ENCODE assay signal across 9 cellular contexts in genomic region chr7:130988443-130988842, GRCh38.
DNase-seq lines count a peak whose midpoint lies in the region; ATAC-seq and TF ChIP-seq lines count a peak whose summit lies in the region.
"Had no signal": no experiment of that assay in that cellular context is flagged by ENCODE, and none has a peak within 500 bp of the region (broad histone marks: within the 10 kb centered on the region; RNA-seq: fewer than 3 reads in every experiment).

No MANE protein-coding gene starts in this region.

- peak overlapping the region; percentile 6 to 74 (median 68) for H3K4me3 Mint-ChIP-seq in CD4-positive, alpha-beta memory T cell
- H3K4me3 Mint-ChIP-seq in natural killer cell: peak overlapping the region; percentile 10

- BruUV-seq in mammary epithelial cell (replicated peaks; lab: Mats Ljungman, UMichigan): no TSS peak

- H3K4me2 ChIP-seq in mammary epithelial cell (ENCODE audit: insufficient read depth, low read depth, low read length): no peak overlapping the region

- H3K9ac ChIP-seq in mammary epithelial cell (ENCODE audit: insufficient read depth, low read length): no peak overlapping the region

- H3K36me3 Mint-ChIP-seq in CD4-positive, alpha-beta memory T cell: peaks cover 19 to 58% of the 10 kb centered on the region in 2 donors
- no peaks in the 10 kb centered on the region for H3K36me3 Mint-ChIP-seq in natural killer cell

- no peaks in the 10 kb centered on the region for H4K20me1 ChIP-seq in mammary epithelial cell (ENCODE audit: insufficient read depth, low read length)

- peaks cover 44% of the 10 kb centered on the region for H3K79me2 ChIP-seq in mammary epithelial cell (ENCODE audit: insufficient read depth, low read length)

- no peaks in the 10 kb centered on the region for H3K27me3 Mint-ChIP-seq in CD4-positive, alpha-beta memory T cell
- no peaks in the 10 kb centered on the region for H3K27me3 Mint-ChIP-seq in natural killer cell (ENCODE audit: low read depth in 2 of 2)

- dilution Hi-C loops in mammary epithelial cell (cut with HindIII; ENCODE audit: low sequenced_read_pairs): no loop called here

- peaks cover 0 to 3% (median 0%) of the 10 kb centered on the region in 8 donors for H3K9me3 Mint-ChIP-seq in CD4-positive, alpha-beta memory T cell
- no peaks in the 10 kb centered on the region for H3K9me3 Mint-ChIP-seq in natural killer cell

- POLR2A ChIA-PET in CD4-positive, alpha-beta memory T cell (lab: Charles Lee; ENCODE audit: partially characterized antibody): interaction anchor here (0.8 to 2.4 kb wide), 12 partner anchors 8 to 116 kb away, joined by 3 to 8 read pairs (median 4); no protein-coding TSS in a partner anchor

- WGBS in mammary epithelial cell (ENCODE audit: low coverage, missing lambda C conversion rate): 59% methylated on average over 5 of the region's 5 CpGs

- no peaks in the 10 kb centered on the region for H3K9me3 ChIP-seq in CD4-positive, alpha-beta memory T cell (ENCODE audit: control insufficient read depth in 1 of 2, low read length in 2 of 2)
- H3K9me3 ChIP-seq in mammary epithelial cell (replicated peaks; ENCODE audit: insufficient read depth, low read length): no peaks in the 10 kb centered on the region

- H3K27ac ChIP-seq in CD4-positive, alpha-beta memory T cell (ENCODE audit: low read depth, low read length): peak overlapping the region; percentile 73
- H3K27ac ChIP-seq in mammary epithelial cell (ENCODE audit: insufficient read depth, low read depth, low read length): peak overlapping the region; percentile 80

- ATAC-seq in natural killer cell (peak in 2 of 3 donors; percentile 12 to 17), HG03354 (IDR thresholded peaks at IDR 0.05; ENCODE audit: poor library complexity, severe bottlenecking, unreplicated experiment) (no peak), GM19035 (IDR thresholded peaks at IDR 0.05; ENCODE audit: unreplicated experiment) (no peak)

- intact Hi-C loops in CD4-positive, alpha-beta memory T cell (cut with micrococcal nuclease): loop anchor here (5.0 kb wide), 1 partner anchor 36 kb away; no protein-coding TSS in a partner anchor
- intact Hi-C loops in mammary epithelial cell (cut with micrococcal nuclease) (no loop called here), natural killer cell (cut with micrococcal nuclease) (no loop called here)

- H3K4me1 ChIP-seq in CD4-positive, alpha-beta memory T cell (ENCODE audit: insufficient read depth, low read length): peaks cover 97% of the 10 kb centered on the region
- H3K4me1 ChIP-seq in mammary epithelial cell (ENCODE audit: insufficient read depth, low read length): peaks cover 21% of the 10 kb centered on the region

- CTCF ChIA-PET in CD4-positive, alpha-beta memory T cell (lab: Charles Lee; ENCODE audit: partially characterized antibody): interaction anchor here (0.6 to 3.2 kb wide), 11 partner anchors 10 to 315 kb away, joined by 3 to 13 read pairs (median 6); no protein-coding TSS in a partner anchor
- CTCF ChIA-PET in mammary epithelial cell (lab: Charles Lee; ENCODE audit: low non-redundant PET): no interaction called here

- TF ChIP-seq CTCF in mammary epithelial cell (conservative IDR thresholded peaks at IDR 0.05 in 1 of 2, IDR thresholded peaks at IDR 0.05 in 1 of 2; ENCODE audit: extremely low read depth in 1 of 2, insufficient read depth in 1 of 2, low read depth in 1 of 2, low read length in 2 of 2): no peak
- TF ChIP-seq CTCF in natural killer cell (IDR thresholded peaks at IDR 0.05): no peak

- H3K27ac Mint-ChIP-seq in CD4-positive, alpha-beta memory T cell: peak overlapping the region in 6 of 7 donors; percentile 95 to 99 (median 96)
- peak overlapping the region in 1 of 2 donors; percentile 96 for H3K27ac Mint-ChIP-seq in natural killer cell

- no peak overlapping the region for H2AFZ ChIP-seq in mammary epithelial cell (ENCODE audit: low read depth, low read length)

- H3K27me3 ChIP-seq in CD4-positive, alpha-beta memory T cell (ENCODE audit: insufficient read depth, low read length): no peaks in the 10 kb centered on the region
- H3K27me3 ChIP-seq in mammary epithelial cell (ENCODE audit: insufficient read depth, low read length): no peaks in the 10 kb centered on the region

- peak; percentile 54 to 80 (median 77) for DNase-seq in CD4-positive, alpha-beta memory T cell
- peak; percentile 63 for DNase-seq in LHCN-M2 (ENCODE audit: low read depth)
- DNase-seq in mammary epithelial cell: no peak
- DNase-seq in natural killer cell: no peak
- DNase-seq in superior temporal gyrus (ENCODE audit: extremely low spot score): no peak
- DNase-seq in Kasumi-1 (lab: John Stamatoyannopoulos, UW): no peak
- DNase-seq: NCI-H2107 had no signal

- in situ Hi-C loops in mammary epithelial cell (cut with MboI; ENCODE audit: low sequenced_read_pairs in 2 of 2): no loop called here

- H3K4me3 ChIP-seq in CD4-positive, alpha-beta memory T cell (ENCODE audit: low read length in 2 of 2): no peak overlapping the region
- no peak overlapping the region for H3K4me3 ChIP-seq in mammary epithelial cell (replicated peaks in 1 of 3; ENCODE audit: insufficient read depth in 1 of 3, low read depth in 2 of 3, low read length in 3 of 3)

- peaks cover 32 to 87% (median 71%) of the 10 kb centered on the region in 4 donors for H3K4me1 Mint-ChIP-seq in CD4-positive, alpha-beta memory T cell
- H3K4me1 Mint-ChIP-seq in natural killer cell: peaks cover 67 to 68% of the 10 kb centered on the region in 2 donors

- H3K36me3 ChIP-seq in CD4-positive, alpha-beta memory T cell (ENCODE audit: insufficient read depth, low read length): peaks cover 2% of the 10 kb centered on the region
- no peaks in the 10 kb centered on the region for H3K36me3 ChIP-seq in mammary epithelial cell (ENCODE audit: insufficient read depth, low read length)

Comparison
In these comparisons a context has a peak if more than half of its experiments do, and no peak if none do; other contexts are left out.
1. DNase-seq: peak in CD4-positive, alpha-beta memory T cell (5 of 5) and LHCN-M2 (single experiment); none in mammary epithelial cell (single experiment), natural killer cell (single experiment), superior temporal gyrus (single experiment) and Kasumi-1 (0 of 2).
2. ATAC-seq: peak in natural killer cell (2 of 3); none in HG03354 (single experiment) and GM19035 (single experiment).